Comparison of ENCODE assay signal across 1 cellular context in genomic region chr6:149716584-149716983, GRCh38.
TF ChIP-seq lines count a peak whose summit lies in the region.

No MANE protein-coding gene starts in this region.

TF ChIP-seq in HCT116, 20 proteins besides CTCF, POLR2A, EP300 and RAD21 (continued from another document):
- TF ChIP-seq REST (IDR thresholded peaks at IDR 0.05; ENCODE audit: low read depth) (no peak), POLR2AphosphoS5 (IDR thresholded peaks at IDR 0.05; ENCODE audit: low read depth, low read length) (no peak), CEBPB (IDR thresholded peaks at IDR 0.05; ENCODE audit: low read depth) (no peak), FOSL1 (IDR thresholded peaks at IDR 0.05; ENCODE audit: low read depth) (no peak), YY1 (IDR thresholded peaks at IDR 0.05; ENCODE audit: extremely low read depth, insufficient replicate concordance, low read depth, low read length) (no peak), SP1 (IDR thresholded peaks at IDR 0.05; ENCODE audit: low read depth) (no peak), CBX3 (IDR thresholded peaks at IDR 0.05; ENCODE audit: low read depth) (no peak), TCF7L2 (IDR thresholded peaks at IDR 0.05; ENCODE audit: borderline replicate concordance, extremely low read depth, insufficient read depth, insufficient read length) (no peak), SIN3A (IDR thresholded peaks at IDR 0.05; ENCODE audit: low read depth) (no peak), EZH2 (IDR thresholded peaks at IDR 0.05) (no peak), ZNF274 (IDR thresholded peaks at IDR 0.05; ENCODE audit: low read depth, low read length) (no peak)
TF ChIP-seq in HCT116: peak in this region for 0.
